In the genomic region with DNA sequence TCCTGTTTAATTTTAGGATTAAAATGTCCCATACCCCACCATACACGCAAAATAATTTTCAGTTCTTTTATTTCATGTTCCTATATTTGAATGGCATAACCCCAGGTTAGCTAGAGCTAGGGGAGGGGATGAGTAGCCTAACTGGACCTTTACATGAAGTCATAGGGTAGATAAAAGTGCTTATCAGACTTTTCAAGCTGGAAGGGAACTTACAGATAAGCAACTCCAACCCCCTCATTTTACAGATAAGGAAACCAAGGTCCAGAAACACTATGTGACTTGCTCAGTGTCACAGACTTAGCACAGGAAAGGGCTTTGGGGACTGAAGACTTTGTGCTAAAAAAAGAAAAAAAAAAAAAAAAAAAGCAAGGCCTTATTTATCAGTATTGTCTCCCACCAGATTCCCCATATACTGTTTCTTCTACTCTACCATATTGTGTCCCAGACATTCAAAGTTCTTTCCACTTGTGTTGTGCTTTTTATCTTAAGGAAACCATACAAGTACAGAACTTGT, we compare ENCODE assay signal across 1 cellular context.
A peak's percentile ranks its signal among the peaks of the same experiment; 100 is the strongest.
TF ChIP-seq lines count a peak whose summit lies in the region.

No MANE protein-coding gene starts in this region.

TF ChIP-seq in K562, 482 proteins besides CTCF, POLR2A, EP300 and RAD21 (continued from another document and continues in another):
- TF ChIP-seq, protein P1, sequence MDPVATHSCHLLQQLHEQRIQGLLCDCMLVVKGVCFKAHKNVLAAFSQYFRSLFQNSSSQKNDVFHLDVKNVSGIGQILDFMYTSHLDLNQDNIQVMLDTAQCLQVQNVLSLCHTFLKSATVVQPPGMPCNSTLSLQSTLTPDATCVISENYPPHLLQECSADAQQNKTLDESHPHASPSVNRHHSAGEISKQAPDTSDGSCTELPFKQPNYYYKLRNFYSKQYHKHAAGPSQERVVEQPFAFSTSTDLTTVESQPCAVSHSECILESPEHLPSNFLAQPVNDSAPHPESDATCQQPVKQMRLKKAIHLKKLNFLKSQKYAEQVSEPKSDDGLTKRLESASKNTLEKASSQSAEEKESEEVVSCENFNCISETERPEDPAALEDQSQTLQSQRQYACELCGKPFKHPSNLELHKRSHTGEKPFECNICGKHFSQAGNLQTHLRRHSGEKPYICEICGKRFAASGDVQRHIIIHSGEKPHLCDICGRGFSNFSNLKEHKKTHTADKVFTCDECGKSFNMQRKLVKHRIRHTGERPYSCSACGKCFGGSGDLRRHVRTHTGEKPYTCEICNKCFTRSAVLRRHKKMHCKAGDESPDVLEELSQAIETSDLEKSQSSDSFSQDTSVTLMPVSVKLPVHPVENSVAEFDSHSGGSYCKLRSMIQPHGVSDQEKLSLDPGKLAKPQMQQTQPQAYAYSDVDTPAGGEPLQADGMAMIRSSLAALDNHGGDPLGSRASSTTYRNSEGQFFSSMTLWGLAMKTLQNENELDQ (CRISPR knock-in tag; IDR thresholded peaks at IDR 0.05; ENCODE audit: borderline replicate concordance) = no peak
- TF ChIP-seq CBX5 (IDR thresholded peaks at IDR 0.05; ENCODE audit: borderline replicate concordance, low read depth) = no peak
- TF ChIP-seq, protein P2, sequence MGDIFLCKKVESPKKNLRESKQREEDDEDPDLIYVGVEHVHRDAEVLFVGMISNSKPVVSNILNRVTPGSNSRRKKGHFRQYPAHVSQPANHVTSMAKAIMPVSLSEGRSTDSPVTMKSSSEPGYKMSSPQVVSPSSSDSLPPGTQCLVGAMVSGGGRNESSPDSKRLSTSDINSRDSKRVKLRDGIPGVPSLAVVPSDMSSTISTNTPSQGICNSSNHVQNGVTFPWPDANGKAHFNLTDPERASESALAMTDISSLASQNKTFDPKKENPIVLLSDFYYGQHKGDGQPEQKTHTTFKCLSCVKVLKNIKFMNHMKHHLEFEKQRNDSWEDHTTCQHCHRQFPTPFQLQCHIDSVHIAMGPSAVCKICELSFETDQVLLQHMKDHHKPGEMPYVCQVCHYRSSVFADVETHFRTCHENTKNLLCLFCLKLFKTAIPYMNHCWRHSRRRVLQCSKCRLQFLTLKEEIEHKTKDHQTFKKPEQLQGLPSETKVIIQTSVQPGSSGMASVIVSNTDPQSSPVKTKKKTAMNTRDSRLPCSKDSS (IDR thresholded peaks at IDR 0.05; ENCODE audit: low read depth, partially characterized antibody) = no peak
- TF ChIP-seq, protein P3, sequence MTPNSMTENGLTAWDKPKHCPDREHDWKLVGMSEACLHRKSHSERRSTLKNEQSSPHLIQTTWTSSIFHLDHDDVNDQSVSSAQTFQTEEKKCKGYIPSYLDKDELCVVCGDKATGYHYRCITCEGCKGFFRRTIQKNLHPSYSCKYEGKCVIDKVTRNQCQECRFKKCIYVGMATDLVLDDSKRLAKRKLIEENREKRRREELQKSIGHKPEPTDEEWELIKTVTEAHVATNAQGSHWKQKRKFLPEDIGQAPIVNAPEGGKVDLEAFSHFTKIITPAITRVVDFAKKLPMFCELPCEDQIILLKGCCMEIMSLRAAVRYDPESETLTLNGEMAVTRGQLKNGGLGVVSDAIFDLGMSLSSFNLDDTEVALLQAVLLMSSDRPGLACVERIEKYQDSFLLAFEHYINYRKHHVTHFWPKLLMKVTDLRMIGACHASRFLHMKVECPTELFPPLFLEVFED (CRISPR knock-in tag; conservative IDR thresholded peaks at IDR 0.05) = no peak; the same call in 1 of the 2 replicates
- peak; percentile 38; the same call in 1 of the 2 replicates for TF ChIP-seq SMAD3 (CRISPR knock-in tag; conservative IDR thresholded peaks at IDR 0.05)
- TF ChIP-seq ZNF140 (CRISPR knock-in tag; IDR thresholded peaks at IDR 0.05) = no peak
- no peak for TF ChIP-seq NR1H2 (CRISPR knock-in tag; IDR thresholded peaks at IDR 0.05)
- no peak for TF ChIP-seq LARP7 (IDR thresholded peaks at IDR 0.05)
- no peak for TF ChIP-seq HSF4 (CRISPR knock-in tag; IDR thresholded peaks at IDR 0.05; ENCODE audit: borderline replicate concordance)
- TF ChIP-seq ZNF551 (CRISPR knock-in tag; IDR thresholded peaks at IDR 0.05) = no peak
- TF ChIP-seq SOX6 (IDR thresholded peaks at IDR 0.05) = peak; percentile 95
- TF ChIP-seq SRSF3 (IDR thresholded peaks at IDR 0.05; ENCODE audit: insufficient read depth, low read length) = no peak
- no peak for TF ChIP-seq PRPF4 (IDR thresholded peaks at IDR 0.05; ENCODE audit: insufficient read depth, low read depth, low read length, poor library complexity, severe bottlenecking)
- peak; percentile 85 for TF ChIP-seq C11orf30 (IDR thresholded peaks at IDR 0.05; ENCODE audit: low read depth)
- TF ChIP-seq HOXB6 (CRISPR knock-in tag; IDR thresholded peaks at IDR 0.05; ENCODE audit: borderline replicate concordance) = no peak
- peak; percentile 89 for TF ChIP-seq SMAD1 (IDR thresholded peaks at IDR 0.05; ENCODE audit: low read depth, low read length, partially characterized antibody)
- TF ChIP-seq STAT5B (CRISPR knock-in tag; IDR thresholded peaks at IDR 0.05) = no peak
- 0 out of 2 replicates have a peak, but pooled peaks have one; percentile 35 for TF ChIP-seq L3MBTL2 (IDR thresholded peaks at IDR 0.05)
- TF ChIP-seq, protein P4, sequence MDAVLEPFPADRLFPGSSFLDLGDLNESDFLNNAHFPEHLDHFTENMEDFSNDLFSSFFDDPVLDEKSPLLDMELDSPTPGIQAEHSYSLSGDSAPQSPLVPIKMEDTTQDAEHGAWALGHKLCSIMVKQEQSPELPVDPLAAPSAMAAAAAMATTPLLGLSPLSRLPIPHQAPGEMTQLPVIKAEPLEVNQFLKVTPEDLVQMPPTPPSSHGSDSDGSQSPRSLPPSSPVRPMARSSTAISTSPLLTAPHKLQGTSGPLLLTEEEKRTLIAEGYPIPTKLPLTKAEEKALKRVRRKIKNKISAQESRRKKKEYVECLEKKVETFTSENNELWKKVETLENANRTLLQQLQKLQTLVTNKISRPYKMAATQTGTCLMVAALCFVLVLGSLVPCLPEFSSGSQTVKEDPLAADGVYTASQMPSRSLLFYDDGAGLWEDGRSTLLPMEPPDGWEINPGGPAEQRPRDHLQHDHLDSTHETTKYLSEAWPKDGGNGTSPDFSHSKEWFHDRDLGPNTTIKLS (IDR thresholded peaks at IDR 0.05; ENCODE audit: borderline replicate concordance, low read depth) = peak; percentile 44; the same call in 1 of the 2 replicates
- TF ChIP-seq NR4A1 (CRISPR knock-in tag; IDR thresholded peaks at IDR 0.05) = no peak
- TF ChIP-seq NR4A1 (tag; IDR thresholded peaks at IDR 0.05) = no peak
- TF ChIP-seq, protein P5, sequence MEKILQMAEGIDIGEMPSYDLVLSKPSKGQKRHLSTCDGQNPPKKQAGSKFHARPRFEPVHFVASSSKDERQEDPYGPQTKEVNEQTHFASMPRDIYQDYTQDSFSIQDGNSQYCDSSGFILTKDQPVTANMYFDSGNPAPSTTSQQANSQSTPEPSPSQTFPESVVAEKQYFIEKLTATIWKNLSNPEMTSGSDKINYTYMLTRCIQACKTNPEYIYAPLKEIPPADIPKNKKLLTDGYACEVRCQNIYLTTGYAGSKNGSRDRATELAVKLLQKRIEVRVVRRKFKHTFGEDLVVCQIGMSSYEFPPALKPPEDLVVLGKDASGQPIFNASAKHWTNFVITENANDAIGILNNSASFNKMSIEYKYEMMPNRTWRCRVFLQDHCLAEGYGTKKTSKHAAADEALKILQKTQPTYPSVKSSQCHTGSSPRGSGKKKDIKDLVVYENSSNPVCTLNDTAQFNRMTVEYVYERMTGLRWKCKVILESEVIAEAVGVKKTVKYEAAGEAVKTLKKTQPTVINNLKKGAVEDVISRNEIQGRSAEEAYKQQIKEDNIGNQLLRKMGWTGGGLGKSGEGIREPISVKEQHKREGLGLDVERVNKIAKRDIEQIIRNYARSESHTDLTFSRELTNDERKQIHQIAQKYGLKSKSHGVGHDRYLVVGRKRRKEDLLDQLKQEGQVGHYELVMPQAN (IDR thresholded peaks at IDR 0.05; ENCODE audit: borderline replicate concordance) = no peak
- no peak for TF ChIP-seq ZNF143 (CRISPR knock-in tag; IDR thresholded peaks at IDR 0.05)
- TF ChIP-seq ZBTB1 (CRISPR knock-in tag; IDR thresholded peaks at IDR 0.05; ENCODE audit: borderline replicate concordance, low read depth) = no peak
- TF ChIP-seq KDM4B (IDR thresholded peaks at IDR 0.05; ENCODE audit: borderline replicate concordance in 2 of 2, low read depth in 1 of 2) = no peak
- TF ChIP-seq KAT2B (IDR thresholded peaks at IDR 0.05; ENCODE audit: low read depth, low read length) = no peak
- TF ChIP-seq BRCA1 (IDR thresholded peaks at IDR 0.05) = no peak
- no peak for TF ChIP-seq BRCA1 (CRISPR knock-in tag; IDR thresholded peaks at IDR 0.05)
- peak; percentile 98 for TF ChIP-seq NCOR1 (IDR thresholded peaks at IDR 0.05)
- peak; percentile 100 for TF ChIP-seq SMARCC2 (IDR thresholded peaks at IDR 0.05; ENCODE audit: low read depth)
- TF ChIP-seq CREM (IDR thresholded peaks at IDR 0.05; ENCODE audit: low read depth) = peak; percentile 89
- no peak for TF ChIP-seq HDGF (IDR thresholded peaks at IDR 0.05)
- peak; percentile 99 for TF ChIP-seq CBFA2T3 (IDR thresholded peaks at IDR 0.05)
- TF ChIP-seq, protein P6, sequence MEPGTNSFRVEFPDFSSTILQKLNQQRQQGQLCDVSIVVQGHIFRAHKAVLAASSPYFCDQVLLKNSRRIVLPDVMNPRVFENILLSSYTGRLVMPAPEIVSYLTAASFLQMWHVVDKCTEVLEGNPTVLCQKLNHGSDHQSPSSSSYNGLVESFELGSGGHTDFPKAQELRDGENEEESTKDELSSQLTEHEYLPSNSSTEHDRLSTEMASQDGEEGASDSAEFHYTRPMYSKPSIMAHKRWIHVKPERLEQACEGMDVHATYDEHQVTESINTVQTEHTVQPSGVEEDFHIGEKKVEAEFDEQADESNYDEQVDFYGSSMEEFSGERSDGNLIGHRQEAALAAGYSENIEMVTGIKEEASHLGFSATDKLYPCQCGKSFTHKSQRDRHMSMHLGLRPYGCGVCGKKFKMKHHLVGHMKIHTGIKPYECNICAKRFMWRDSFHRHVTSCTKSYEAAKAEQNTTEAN (CRISPR knock-in tag; IDR thresholded peaks at IDR 0.05) = no peak
- no peak for TF ChIP-seq ZNF57 (CRISPR knock-in tag; IDR thresholded peaks at IDR 0.05)
- TF ChIP-seq, protein P7, sequence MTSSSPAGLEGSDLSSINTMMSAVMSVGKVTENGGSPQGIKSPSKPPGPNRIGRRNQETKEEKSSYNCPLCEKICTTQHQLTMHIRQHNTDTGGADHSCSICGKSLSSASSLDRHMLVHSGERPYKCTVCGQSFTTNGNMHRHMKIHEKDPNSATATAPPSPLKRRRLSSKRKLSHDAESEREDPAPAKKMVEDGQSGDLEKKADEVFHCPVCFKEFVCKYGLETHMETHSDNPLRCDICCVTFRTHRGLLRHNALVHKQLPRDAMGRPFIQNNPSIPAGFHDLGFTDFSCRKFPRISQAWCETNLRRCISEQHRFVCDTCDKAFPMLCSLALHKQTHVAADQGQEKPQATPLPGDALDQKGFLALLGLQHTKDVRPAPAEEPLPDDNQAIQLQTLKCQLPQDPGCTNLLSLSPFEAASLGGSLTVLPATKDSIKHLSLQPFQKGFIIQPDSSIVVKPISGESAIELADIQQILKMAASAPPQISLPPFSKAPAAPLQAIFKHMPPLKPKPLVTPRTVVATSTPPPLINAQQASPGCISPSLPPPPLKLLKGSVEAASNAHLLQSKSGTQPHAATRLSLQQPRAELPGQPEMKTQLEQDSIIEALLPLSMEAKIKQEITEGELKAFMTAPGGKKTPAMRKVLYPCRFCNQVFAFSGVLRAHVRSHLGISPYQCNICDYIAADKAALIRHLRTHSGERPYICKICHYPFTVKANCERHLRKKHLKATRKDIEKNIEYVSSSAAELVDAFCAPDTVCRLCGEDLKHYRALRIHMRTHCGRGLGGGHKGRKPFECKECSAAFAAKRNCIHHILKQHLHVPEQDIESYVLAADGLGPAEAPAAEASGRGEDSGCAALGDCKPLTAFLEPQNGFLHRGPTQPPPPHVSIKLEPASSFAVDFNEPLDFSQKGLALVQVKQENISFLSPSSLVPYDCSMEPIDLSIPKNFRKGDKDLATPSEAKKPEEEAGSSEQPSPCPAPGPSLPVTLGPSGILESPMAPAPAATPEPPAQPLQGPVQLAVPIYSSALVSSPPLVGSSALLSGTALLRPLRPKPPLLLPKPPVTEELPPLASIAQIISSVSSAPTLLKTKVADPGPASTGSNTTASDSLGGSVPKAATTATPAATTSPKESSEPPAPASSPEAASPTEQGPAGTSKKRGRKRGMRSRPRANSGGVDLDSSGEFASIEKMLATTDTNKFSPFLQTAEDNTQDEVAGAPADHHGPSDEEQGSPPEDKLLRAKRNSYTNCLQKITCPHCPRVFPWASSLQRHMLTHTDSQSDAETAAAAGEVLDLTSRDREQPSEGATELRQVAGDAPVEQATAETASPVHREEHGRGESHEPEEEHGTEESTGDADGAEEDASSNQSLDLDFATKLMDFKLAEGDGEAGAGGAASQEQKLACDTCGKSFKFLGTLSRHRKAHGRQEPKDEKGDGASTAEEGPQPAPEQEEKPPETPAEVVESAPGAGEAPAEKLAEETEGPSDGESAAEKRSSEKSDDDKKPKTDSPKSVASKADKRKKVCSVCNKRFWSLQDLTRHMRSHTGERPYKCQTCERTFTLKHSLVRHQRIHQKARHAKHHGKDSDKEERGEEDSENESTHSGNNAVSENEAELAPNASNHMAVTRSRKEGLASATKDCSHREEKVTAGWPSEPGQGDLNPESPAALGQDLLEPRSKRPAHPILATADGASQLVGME (CRISPR knock-in tag; IDR thresholded peaks at IDR 0.05) = no peak
- TF ChIP-seq, protein P8, sequence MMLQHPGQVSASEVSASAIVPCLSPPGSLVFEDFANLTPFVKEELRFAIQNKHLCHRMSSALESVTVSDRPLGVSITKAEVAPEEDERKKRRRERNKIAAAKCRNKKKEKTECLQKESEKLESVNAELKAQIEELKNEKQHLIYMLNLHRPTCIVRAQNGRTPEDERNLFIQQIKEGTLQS (IDR thresholded peaks at IDR 0.05) = peak; percentile 93
- TF ChIP-seq, protein P8 (CRISPR knock-in tag; conservative IDR thresholded peaks at IDR 0.05) = 0 out of 2 replicates have a peak, but pooled peaks have one; percentile 27
- peak; percentile 59; the same call in 1 of the 2 replicates for TF ChIP-seq ZC3H11A (IDR thresholded peaks at IDR 0.05; ENCODE audit: low read depth, low read length)
- TF ChIP-seq, protein P9, sequence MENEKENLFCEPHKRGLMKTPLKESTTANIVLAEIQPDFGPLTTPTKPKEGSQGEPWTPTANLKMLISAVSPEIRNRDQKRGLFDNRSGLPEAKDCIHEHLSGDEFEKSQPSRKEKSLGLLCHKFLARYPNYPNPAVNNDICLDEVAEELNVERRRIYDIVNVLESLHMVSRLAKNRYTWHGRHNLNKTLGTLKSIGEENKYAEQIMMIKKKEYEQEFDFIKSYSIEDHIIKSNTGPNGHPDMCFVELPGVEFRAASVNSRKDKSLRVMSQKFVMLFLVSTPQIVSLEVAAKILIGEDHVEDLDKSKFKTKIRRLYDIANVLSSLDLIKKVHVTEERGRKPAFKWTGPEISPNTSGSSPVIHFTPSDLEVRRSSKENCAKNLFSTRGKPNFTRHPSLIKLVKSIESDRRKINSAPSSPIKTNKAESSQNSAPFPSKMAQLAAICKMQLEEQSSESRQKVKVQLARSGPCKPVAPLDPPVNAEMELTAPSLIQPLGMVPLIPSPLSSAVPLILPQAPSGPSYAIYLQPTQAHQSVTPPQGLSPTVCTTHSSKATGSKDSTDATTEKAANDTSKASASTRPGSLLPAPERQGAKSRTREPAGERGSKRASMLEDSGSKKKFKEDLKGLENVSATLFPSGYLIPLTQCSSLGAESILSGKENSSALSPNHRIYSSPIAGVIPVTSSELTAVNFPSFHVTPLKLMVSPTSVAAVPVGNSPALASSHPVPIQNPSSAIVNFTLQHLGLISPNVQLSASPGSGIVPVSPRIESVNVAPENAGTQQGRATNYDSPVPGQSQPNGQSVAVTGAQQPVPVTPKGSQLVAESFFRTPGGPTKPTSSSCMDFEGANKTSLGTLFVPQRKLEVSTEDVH (IDR thresholded peaks at IDR 0.05; ENCODE audit: low read depth, partially characterized antibody) = peak; percentile 15
- TF ChIP-seq RNF2 (IDR thresholded peaks at IDR 0.05) = peak; percentile 95
- no peak for TF ChIP-seq POLR2AphosphoS2 (IDR thresholded peaks at IDR 0.05; ENCODE audit: low read length)
- TF ChIP-seq ZNF3 (CRISPR knock-in tag; IDR thresholded peaks at IDR 0.05) = no peak
